Comparison of ENCODE assay signal across 8 cellular contexts in the genomic region with DNA sequence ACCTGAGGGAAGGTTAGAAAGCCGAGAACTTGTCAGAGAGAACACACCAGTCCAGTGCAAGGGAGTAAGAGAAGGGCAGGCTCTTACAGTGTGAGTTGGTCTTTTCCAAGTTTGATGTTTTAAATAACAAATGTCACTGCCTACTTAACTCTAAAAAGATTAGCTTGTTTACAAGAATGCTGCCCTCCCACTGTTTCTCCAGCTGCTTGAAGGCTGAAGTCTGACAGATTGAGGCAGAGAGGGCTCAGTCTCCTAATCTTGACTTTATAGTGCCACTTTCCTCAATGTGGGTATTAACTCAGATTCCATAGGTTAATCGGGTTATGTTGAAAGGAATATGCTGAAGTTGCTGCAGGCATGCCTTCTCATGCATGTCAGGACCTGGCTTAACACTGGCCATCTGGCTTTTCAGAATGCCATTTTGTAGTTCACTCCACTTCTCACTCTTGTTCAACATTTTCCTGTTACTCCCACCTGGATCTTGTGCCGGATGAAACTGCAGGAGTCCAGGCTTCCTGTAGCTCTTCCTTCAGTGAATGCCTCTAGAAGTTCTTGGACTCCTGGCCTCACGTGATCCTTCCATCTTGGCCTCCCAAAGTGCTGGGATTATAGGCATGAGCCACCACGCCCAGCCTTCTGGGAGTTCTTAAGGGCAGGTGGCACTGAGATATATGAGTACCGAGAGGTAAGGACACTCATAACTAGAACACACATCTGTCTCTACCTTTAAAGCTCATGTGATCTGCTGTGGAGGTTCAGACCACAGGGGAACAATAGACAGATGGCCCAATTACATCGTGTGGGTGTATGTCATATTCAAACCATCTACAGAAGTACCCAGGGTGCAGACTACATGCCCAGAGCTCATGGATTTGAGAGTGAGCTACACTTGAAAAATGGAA.
DNase-seq lines count a peak whose midpoint lies in the region; ATAC-seq, FAIRE-seq and TF ChIP-seq lines count a peak whose summit lies in the region.

No MANE protein-coding gene starts in this region.

- TF ChIP-seq CTCF in D721Med (IDR thresholded peaks at IDR 0.05; ENCODE audit: insufficient read depth, missing control alignments) (no peak), HepG2 (CRISPR knock-in tag; IDR thresholded peaks at IDR 0.05) (no peak)

- no peaks in the 10 kb centered on the region for H3K9me3 ChIP-seq in HepG2 (ENCODE audit: low read length)

- peaks cover 79% of the 10 kb centered on the region for H3K4me1 Mint-ChIP-seq in activated T-helper 1 cell treated with anti-CD3 and anti-CD28 coated beads, Interleukin-12 subunit alpha, Interleukin-12 subunit beta, Interleukin-2, Interleukin-4 antibody, amounts not matched to agents 30 ng/mL and 10 ng/mL and 1 ng/mL, durations not matched to agents 14 hours and 24 hours and 36 hours (ENCODE audit: low read depth)

- H3K9ac ChIP-seq in HepG2 (ENCODE audit: insufficient read depth, low read depth, low read length) = no peak overlapping the region

- H3K4me3 Mint-ChIP-seq in activated T-helper 1 cell treated with anti-CD3 and anti-CD28 coated beads, Interleukin-12 subunit alpha, Interleukin-12 subunit beta, Interleukin-2, Interleukin-4 antibody, amounts not matched to agents 30 ng/mL and 10 ng/mL and 1 ng/mL, durations not matched to agents 14 hours and 24 hours and 36 hours = no peak overlapping the region

- FAIRE-seq in D721Med (lab: Jason Lieb, UNC) = peak; percentile 98
- FAIRE-seq in HepG2 (lab: Jason Lieb, UNC) = no peak

- no peak overlapping the region for H3K27ac ChIP-seq in HepG2 (ENCODE audit: extremely low read length, insufficient read depth, low read length)

- WGBS in HepG2 (ENCODE audit: low lambda C conversion rate) = 85% methylated on average over 7 of the region's 7 CpGs

- TF ChIP-seq RAD21 in HepG2 (CRISPR knock-in tag; IDR thresholded peaks at IDR 0.05) = no peak

- TF ChIP-seq POLR2A in HepG2 (IDR thresholded peaks at IDR 0.05; ENCODE audit: insufficient read depth in 1 of 2, low read depth in 2 of 2, low read length in 2 of 2) = no peak

- no peak for TF ChIP-seq EP300 in HepG2 (IDR thresholded peaks at IDR 0.05; ENCODE audit: low read depth in 2 of 2, low read length in 2 of 2)
- no peak for TF ChIP-seq EP300 in HepG2 (CRISPR knock-in tag; IDR thresholded peaks at IDR 0.05; ENCODE audit: borderline replicate concordance)

- H3K27me3 Mint-ChIP-seq in activated T-helper 1 cell treated with anti-CD3 and anti-CD28 coated beads, Interleukin-12 subunit alpha, Interleukin-12 subunit beta, Interleukin-2, Interleukin-4 antibody, amounts not matched to agents 30 ng/mL and 10 ng/mL and 1 ng/mL, durations not matched to agents 14 hours and 24 hours and 36 hours (ENCODE audit: insufficient read depth) = peaks cover 4% of the 10 kb centered on the region

- CTCF ChIA-PET in HepG2 (lab: Yijun Ruan, JAX; ENCODE audit: low intra/inter-chr PET ratio, low total read pairs) = no interaction called here

- no peaks in the 10 kb centered on the region for H4K20me1 ChIP-seq in HepG2 (ENCODE audit: insufficient read depth, low read length)

- H3K36me3 ChIP-seq in HepG2 (replicated peaks in 1 of 2; ENCODE audit: control insufficient read depth in 1 of 2, insufficient read depth in 2 of 2, low read length in 2 of 2) = peaks cover 2 to 6% of the 10 kb centered on the region in 2 experiments; a peak in 2 of 5 replicates

- H3K27ac Mint-ChIP-seq in activated T-helper 1 cell treated with anti-CD3 and anti-CD28 coated beads, Interleukin-12 subunit alpha, Interleukin-12 subunit beta, Interleukin-2, Interleukin-4 antibody, amounts not matched to agents 30 ng/mL and 10 ng/mL and 1 ng/mL, durations not matched to agents 14 hours and 24 hours and 36 hours = peak overlapping the region; percentile 76

- H3K9me3 Mint-ChIP-seq in activated T-helper 1 cell treated with anti-CD3 and anti-CD28 coated beads, Interleukin-12 subunit alpha, Interleukin-12 subunit beta, Interleukin-2, Interleukin-4 antibody, amounts not matched to agents 30 ng/mL and 10 ng/mL and 1 ng/mL, durations not matched to agents 14 hours and 24 hours and 36 hours = peaks cover 7% of the 10 kb centered on the region

- no peak overlapping the region for H2AFZ ChIP-seq in HepG2 (ENCODE audit: low read length)

- H3K36me3 Mint-ChIP-seq in activated T-helper 1 cell treated with anti-CD3 and anti-CD28 coated beads, Interleukin-12 subunit alpha, Interleukin-12 subunit beta, Interleukin-2, Interleukin-4 antibody, amounts not matched to agents 30 ng/mL and 10 ng/mL and 1 ng/mL, durations not matched to agents 14 hours and 24 hours and 36 hours (ENCODE audit: low read depth) = peaks cover 16% of the 10 kb centered on the region

- H3K4me3 ChIP-seq in HepG2 (replicated peaks in 1 of 3; ENCODE audit: insufficient read depth in 1 of 3, low read depth in 2 of 3, low read length in 3 of 3) = no peak overlapping the region

- peaks cover 11% of the 10 kb centered on the region for H3K4me1 ChIP-seq in HepG2 (ENCODE audit: insufficient read depth, low read length)

- ATAC-seq in GM19025 (IDR thresholded peaks at IDR 0.05; ENCODE audit: low read depth, unreplicated experiment) (peak; percentile 75), HG02981 (IDR thresholded peaks at IDR 0.05; ENCODE audit: unreplicated experiment) (peak; percentile 89), HepG2 (no peak)

- intact Hi-C loops in activated T-helper 1 cell treated with anti-CD3 and anti-CD28 coated beads, Interleukin-12 subunit alpha, Interleukin-12 subunit beta, Interleukin-2, Interleukin-4 antibody, amounts not matched to agents 30 ng/mL and 10 ng/mL and 1 ng/mL, durations not matched to agents 14 hours and 24 hours and 36 hours (cut with micrococcal nuclease) = loop anchor here (1.0 to 5.0 kb wide), 4 partner anchors 11 to 382 kb away; a partner anchor contains a TSS
- intact Hi-C loops in HepG2 (cut with micrococcal nuclease; ENCODE audit: unreplicated experiment) = no loop called here

- no peaks in the 10 kb centered on the region for H3K79me2 ChIP-seq in HepG2 (ENCODE audit: insufficient read depth, low read length)

- no peaks in the 10 kb centered on the region for H3K27me3 ChIP-seq in HepG2 (ENCODE audit: control insufficient read depth in 1 of 2, insufficient read depth in 2 of 2, low read length in 2 of 2)

- no TSS peak for BruUV-seq in HepG2 (replicated peaks; lab: Mats Ljungman, UMichigan)

- POLR2A ChIA-PET in HepG2 (lab: Yijun Ruan, JAX) = no interaction called here

- DNase-seq in D721Med (ENCODE audit: insufficient read length, low spot score) (peak; percentile 21), HepG2 (ENCODE audit: low spot score) (no peak), KG1 (lab: John Stamatoyannopoulos, UW) (no peak), HPDE6-E6E7 (ENCODE audit: extremely low spot score) (no peak)
- no peak for DNase-seq in activated T-helper 1 cell treated with anti-CD3 and anti-CD28 coated beads, Interleukin-12 subunit alpha, Interleukin-12 subunit beta, Interleukin-2, Interleukin-4 antibody, amounts not matched to agents 30 ng/mL and 10 ng/mL and 1 ng/mL, durations not matched to agents 14 hours and 24 hours and 36 hours (ENCODE audit: low spot score)
- DNase-seq in NK-92 treated with Interleukin-12 subunit alpha and Interleukin-12 subunit beta, amount 100 ng/mL, for 24 hours (lab: John Stamatoyannopoulos, UW) = no peak

- in situ Hi-C loops in HepG2 (cut with HindIII; ENCODE audit: extremely low pct_ligation_motif_present, low pct_unique_long_range_greater_than_20kb) = loop anchor here (10.0 kb wide), 1 partner anchor 805 kb away; no protein-coding TSS in a partner anchor

- no peak overlapping the region for H3K4me2 ChIP-seq in HepG2 (ENCODE audit: low read depth, low read length)

TF ChIP-seq in HepG2, 621 proteins besides CTCF, POLR2A, EP300 and RAD21:
- TF ChIP-seq, protein P1, sequence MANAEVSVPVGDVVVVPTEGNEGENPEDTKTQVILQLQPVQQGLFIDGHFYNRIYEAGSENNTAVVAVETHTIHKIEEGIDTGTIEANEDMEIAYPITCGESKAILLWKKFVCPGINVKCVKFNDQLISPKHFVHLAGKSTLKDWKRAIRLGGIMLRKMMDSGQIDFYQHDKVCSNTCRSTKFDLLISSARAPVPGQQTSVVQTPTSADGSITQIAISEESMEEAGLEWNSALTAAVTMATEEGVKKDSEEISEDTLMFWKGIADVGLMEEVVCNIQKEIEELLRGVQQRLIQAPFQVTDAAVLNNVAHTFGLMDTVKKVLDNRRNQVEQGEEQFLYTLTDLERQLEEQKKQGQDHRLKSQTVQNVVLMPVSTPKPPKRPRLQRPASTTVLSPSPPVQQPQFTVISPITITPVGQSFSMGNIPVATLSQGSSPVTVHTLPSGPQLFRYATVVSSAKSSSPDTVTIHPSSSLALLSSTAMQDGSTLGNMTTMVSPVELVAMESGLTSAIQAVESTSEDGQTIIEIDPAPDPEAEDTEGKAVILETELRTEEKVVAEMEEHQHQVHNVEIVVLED (CRISPR knock-in tag; IDR thresholded peaks at IDR 0.05; ENCODE audit: borderline replicate concordance) = no peak
- no peak for TF ChIP-seq ZKSCAN5 (CRISPR knock-in tag; IDR thresholded peaks at IDR 0.05)
- no peak for TF ChIP-seq REXO4 (CRISPR knock-in tag; IDR thresholded peaks at IDR 0.05; ENCODE audit: borderline replicate concordance)
